Comparison of ENCODE assay signal across 2 cellular contexts in the genomic region with DNA sequence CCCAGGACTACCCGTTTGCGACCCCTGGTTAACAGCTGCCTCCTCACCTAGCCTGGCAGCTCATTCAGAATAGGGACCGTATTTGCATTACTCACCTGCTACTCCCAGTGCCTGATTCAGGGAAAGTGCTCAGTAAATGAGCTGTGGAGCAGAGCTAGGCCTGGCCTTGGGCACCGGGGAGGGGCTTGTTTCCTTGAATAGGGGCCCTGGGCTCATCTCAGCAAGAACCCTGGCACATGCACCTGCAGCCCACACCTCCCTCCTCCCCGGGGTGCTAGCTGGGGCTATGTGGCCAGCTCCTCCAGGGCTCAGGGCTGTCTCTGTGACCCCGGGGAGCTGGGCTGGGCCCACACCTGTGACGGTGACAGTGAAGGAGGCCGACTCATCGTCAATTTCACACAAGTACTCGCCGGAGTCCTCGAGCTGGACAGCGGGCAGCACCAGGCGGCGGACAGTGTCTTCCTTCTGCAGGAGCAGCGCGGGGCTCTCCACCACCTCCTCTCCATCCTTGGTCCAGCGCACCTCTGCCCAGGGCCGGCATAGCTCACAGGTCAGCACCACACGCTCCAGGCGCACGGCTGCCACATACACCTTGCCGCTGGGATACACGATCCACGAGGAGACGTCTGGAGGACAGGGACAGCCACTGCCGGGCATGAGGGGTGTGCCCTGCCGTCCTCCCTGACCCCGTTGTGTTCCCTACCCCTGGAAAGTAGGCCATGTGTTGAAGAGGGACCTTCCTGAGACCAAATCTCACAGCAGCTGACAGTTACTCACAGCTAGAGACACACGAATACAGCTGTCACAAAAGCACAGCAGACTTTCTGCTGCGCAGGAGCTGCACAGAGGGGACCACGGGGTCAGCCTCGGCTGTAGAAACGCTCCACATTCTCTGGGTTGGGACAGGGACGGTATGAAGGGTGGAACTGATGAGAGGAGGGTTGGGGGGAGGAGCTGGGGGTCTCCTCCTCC.
TF ChIP-seq lines count a peak whose summit lies in the region.

No MANE protein-coding gene starts in this region.

TF ChIP-seq in WTC11, 78 proteins besides CTCF, POLR2A, EP300 and RAD21:
- 0 out of 2 replicates have a peak, but pooled peaks have one; percentile 39 for TF ChIP-seq ETV6 (CRISPR knock-in tag; IDR thresholded peaks at IDR 0.05)
- TF ChIP-seq, protein P1, sequence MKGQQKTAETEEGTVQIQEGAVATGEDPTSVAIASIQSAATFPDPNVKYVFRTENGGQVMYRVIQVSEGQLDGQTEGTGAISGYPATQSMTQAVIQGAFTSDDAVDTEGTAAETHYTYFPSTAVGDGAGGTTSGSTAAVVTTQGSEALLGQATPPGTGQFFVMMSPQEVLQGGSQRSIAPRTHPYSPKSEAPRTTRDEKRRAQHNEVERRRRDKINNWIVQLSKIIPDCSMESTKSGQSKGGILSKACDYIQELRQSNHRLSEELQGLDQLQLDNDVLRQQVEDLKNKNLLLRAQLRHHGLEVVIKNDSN (CRISPR knock-in tag; IDR thresholded peaks at IDR 0.05): 0 out of 2 replicates have a peak, but pooled peaks have one; percentile 20
- TF ChIP-seq, protein P2, sequence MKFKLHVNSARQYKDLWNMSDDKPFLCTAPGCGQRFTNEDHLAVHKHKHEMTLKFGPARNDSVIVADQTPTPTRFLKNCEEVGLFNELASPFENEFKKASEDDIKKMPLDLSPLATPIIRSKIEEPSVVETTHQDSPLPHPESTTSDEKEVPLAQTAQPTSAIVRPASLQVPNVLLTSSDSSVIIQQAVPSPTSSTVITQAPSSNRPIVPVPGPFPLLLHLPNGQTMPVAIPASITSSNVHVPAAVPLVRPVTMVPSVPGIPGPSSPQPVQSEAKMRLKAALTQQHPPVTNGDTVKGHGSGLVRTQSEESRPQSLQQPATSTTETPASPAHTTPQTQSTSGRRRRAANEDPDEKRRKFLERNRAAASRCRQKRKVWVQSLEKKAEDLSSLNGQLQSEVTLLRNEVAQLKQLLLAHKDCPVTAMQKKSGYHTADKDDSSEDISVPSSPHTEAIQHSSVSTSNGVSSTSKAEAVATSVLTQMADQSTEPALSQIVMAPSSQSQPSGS (CRISPR knock-in tag; IDR thresholded peaks at IDR 0.05; ENCODE audit: borderline replicate concordance, low read depth): no peak

TF ChIP-seq in SK-N-SH, 30 proteins besides CTCF, POLR2A, EP300 and RAD21:
- TF ChIP-seq RCOR1 (IDR thresholded peaks at IDR 0.05; ENCODE audit: low read length): no peak
- no peak for TF ChIP-seq YY1 (IDR thresholded peaks at IDR 0.05; ENCODE audit: low read depth)
